ENCODE assay signal across 26 cellular contexts in genomic region chr2:69315160-69315761, GRCh38.
"Had no signal": no experiment of that assay in that cellular context is flagged by ENCODE, and none has a peak within 500 bp of the region (broad histone marks: within the 10 kb centered on the region; RNA-seq: fewer than 3 reads in every experiment).

No MANE protein-coding gene starts in this region.

- ATAC-seq: left colon; left lung; lower lobe of right lung; naive thymus-derived CD8-positive, alpha-beta T cell; pancreas; right cardiac atrium; stimulated activated memory B cell treated with anti-CD40 and anti-IgM and Interleukin-4, amounts not matched to agents 10 μg/mL and 1 μg/mL and 100 μg/mL, for 72 hours; stimulated activated naive CD8-positive, alpha-beta T cell treated with anti-CD3 and anti-CD28 coated beads, Interleukin-15, amount 100 ng/mL, for 72 hours had no signal

- H3K4me3 ChIP-seq: left lung, lower lobe of right lung, pancreas, prostate gland, smooth muscle cell, tibial nerve, uterus had no signal

- H3K27ac ChIP-seq: left lung, lower lobe of right lung, pancreas, prostate gland, tibial nerve, uterus had no signal

- FAIRE-seq: islet of Langerhans, kidney, pancreas had no signal

- H3K27me3 ChIP-seq: left lung, pancreas, tibial nerve, uterus had no signal

- H3K9me3 ChIP-seq: lower lobe of right lung, pancreas, prostate gland, uterus had no signal

- H3K36me3 ChIP-seq: pancreas, prostate gland, uterus had no signal

- H3K4me2 ChIP-seq: smooth muscle cell had no signal

- DNase-seq: immature natural killer cell; kidney; left colon; left lung; lower lobe of right lung; mammary epithelial cell; mesenchymal stem cell; naive thymus-derived CD8-positive, alpha-beta T cell; nucleus accumbens; pancreas; posterior cingulate gyrus; retina; right cardiac atrium; stimulated activated CD4-positive, alpha-beta T cell treated with anti-CD3 and anti-CD28 coated beads, Interleukin-1b, Interleukin-23, amount 100 ng/mL, for 48 hours; stimulated activated CD4-positive, alpha-beta T cell treated with anti-CD3 and anti-CD28 coated beads, Interleukin-2, amount 100 ng/mL, for 48 hours; stimulated activated CD4-positive, alpha-beta T cell treated with anti-CD3 and anti-CD28 coated beads, Interleukin-4, amount 100 ng/mL, for 4 hours; stimulated activated CD8-positive, alpha-beta memory T cell treated with anti-CD3 and anti-CD28 coated beads, Interleukin-4, amount 100 ng/mL, for 48 hours; stimulated activated naive CD4-positive, alpha-beta T cell treated with Interleukin-2 at 50 U/mL for 16 hours; stimulated activated naive CD8-positive, alpha-beta T cell treated with anti-CD3 and anti-CD28 coated beads, Interleukin-15, amount 100 ng/mL, for 72 hours; substantia nigra; uterus had no signal
